In genomic region chr1:114346480-114347029, GRCh38 we compare ENCODE assay signal across 8 cellular contexts.
DNase-seq lines count a peak whose midpoint lies in the region; ATAC-seq and TF ChIP-seq lines count a peak whose summit lies in the region.

No MANE protein-coding gene starts in this region.

- no peaks in the 10 kb centered on the region for H3K36me3 ChIP-seq in osteoblast (ENCODE audit: insufficient read depth, low read length)
- H3K36me3 ChIP-seq in testis (ENCODE audit: low read depth, missing control alignments), result no peaks in the 10 kb centered on the region

- peak overlapping the region; percentile 89 for H3K4me3 Mint-ChIP-seq in activated naive CD8-positive, alpha-beta T cell treated with anti-CD3 and anti-CD28 coated beads for 36 hours

- intact Hi-C loops in head of caudate nucleus (cut with DNase I) (no loop called here), testis (cut with DNase I; ENCODE audit: low total_unique reads) (no loop called here)

- peak overlapping the region; percentile 88 for H3K4me2 ChIP-seq in osteoblast (ENCODE audit: insufficient read depth, low read length)

- peaks cover 15% of the 10 kb centered on the region for H3K4me1 Mint-ChIP-seq in activated naive CD8-positive, alpha-beta T cell treated with anti-CD3 and anti-CD28 coated beads for 36 hours

- H3K36me3 Mint-ChIP-seq in activated naive CD8-positive, alpha-beta T cell treated with anti-CD3 and anti-CD28 coated beads for 36 hours, result no peaks in the 10 kb centered on the region

- peaks cover 12% of the 10 kb centered on the region for H3K4me1 ChIP-seq in osteoblast (ENCODE audit: insufficient read depth, low read length)
- peaks cover 10% of the 10 kb centered on the region for H3K4me1 ChIP-seq in testis

- H3K4me3 ChIP-seq in osteoblast (ENCODE audit: insufficient read depth, low read length) (peak overlapping the region; percentile 72), testis (peak overlapping the region; percentile 55 to 56)

- no peaks in the 10 kb centered on the region for H4K20me1 ChIP-seq in osteoblast (ENCODE audit: insufficient read depth, low read length)

- peak overlapping the region; percentile 93 for H2AFZ ChIP-seq in osteoblast (ENCODE audit: low read length)

- H3K9me3 ChIP-seq in osteoblast (ENCODE audit: low read depth, low read length), result no peaks in the 10 kb centered on the region
- no peaks in the 10 kb centered on the region for H3K9me3 ChIP-seq in testis

- no peaks in the 10 kb centered on the region for H3K9me3 Mint-ChIP-seq in activated naive CD8-positive, alpha-beta T cell treated with anti-CD3 and anti-CD28 coated beads for 36 hours

- no peaks in the 10 kb centered on the region for H3K79me2 ChIP-seq in osteoblast (ENCODE audit: insufficient read depth, low read length)

- ATAC-seq in HG02678 (IDR thresholded peaks at IDR 0.05; ENCODE audit: unreplicated experiment), result peak; percentile 100

- WGBS in testis, 2 donors, result 5 to 10% methylated on average over 9 to 32 of the region's 33 CpGs

- TF ChIP-seq CTCF in GM12801 (IDR thresholded peaks at IDR 0.05; ENCODE audit: extremely low read depth, insufficient read length) (peak; percentile 99), osteoblast (IDR thresholded peaks at IDR 0.05; ENCODE audit: extremely low read depth, low read depth, low read length) (peak; percentile 100), testis (IDR thresholded peaks at IDR 0.05) (peak; percentile 99)

- H3K27ac Mint-ChIP-seq in activated naive CD8-positive, alpha-beta T cell treated with anti-CD3 and anti-CD28 coated beads for 36 hours, result peak overlapping the region; percentile 86

- DNase-seq in NCI-H1105 (lab: John Stamatoyannopoulos, UW) (peak; percentile 94), SKM-1 (lab: John Stamatoyannopoulos, UW; ENCODE audit: unreplicated experiment) (peak; percentile 71), head of caudate nucleus (peak; percentile 89 to 99 (median 96)), osteoblast (ENCODE audit: insufficient read length, low spot score, missing footprints) (peak; percentile 97), testis (peak; percentile 97)
- DNase-seq in activated naive CD8-positive, alpha-beta T cell treated with anti-CD3 and anti-CD28 coated beads for 36 hours, result peak; percentile 97

- peak overlapping the region; percentile 42 for H3K27ac ChIP-seq in osteoblast (ENCODE audit: low read depth, low read length)
- peak overlapping the region; percentile 56 to 86 for H3K27ac ChIP-seq in testis

- TF ChIP-seq POLR2A in testis (IDR thresholded peaks at IDR 0.05), result no peak

- peaks cover 2% of the 10 kb centered on the region for H3K27me3 Mint-ChIP-seq in activated naive CD8-positive, alpha-beta T cell treated with anti-CD3 and anti-CD28 coated beads for 36 hours

- H3K27me3 ChIP-seq in osteoblast (ENCODE audit: insufficient read depth, low read length), result peaks cover 8% of the 10 kb centered on the region
- no peaks in the 10 kb centered on the region for H3K27me3 ChIP-seq in testis

Comparison
In these comparisons a context has a peak if more than half of its experiments do, and no peak if none do; other contexts are left out.
1. Peak in every context shown above with its lines: DNase-seq, ATAC-seq, H3K4me3 ChIP-seq and H3K27ac ChIP-seq.